In genomic region chr7:7242899-7243298, GRCh38 we compare ENCODE assay signal across 17 cellular contexts.
"Had no signal": no experiment of that assay in that cellular context is flagged by ENCODE, and none has a peak within 500 bp of the region (broad histone marks: within the 10 kb centered on the region; RNA-seq: fewer than 3 reads in every experiment).

No MANE protein-coding gene starts in this region.

- H3K27me3 Mint-ChIP-seq: dendritic cell treated with granulocyte-macrophage colony-stimulating factor and Interleukin-4, amounts not matched to agents 40 ng/mL and 50 ng/mL, for 4 days had no signal

- H3K27ac Mint-ChIP-seq: dendritic cell treated with granulocyte-macrophage colony-stimulating factor and Interleukin-4, amounts not matched to agents 40 ng/mL and 50 ng/mL, for 4 days; immature natural killer cell; nephron had no signal

- H3K4me1 Mint-ChIP-seq: nephron had no signal

- H3K4me3 Mint-ChIP-seq: dendritic cell treated with granulocyte-macrophage colony-stimulating factor and Interleukin-4, amounts not matched to agents 40 ng/mL and 50 ng/mL, for 4 days; immature natural killer cell; nephron had no signal

- DNase-seq: activated CD4-positive, alpha-beta T cell treated with anti-CD3 and anti-CD28 coated beads for 1 hour; activated CD4-positive, alpha-beta T cell treated with anti-CD3 and anti-CD28 coated beads, Interleukin-2, amount 50 U/mL, for 4 hours; activated naive CD4-positive, alpha-beta T cell; activated T-cell treated with anti-CD3 and anti-CD28 coated beads for 4 hours; aorta; effector memory CD4-positive, alpha-beta T cell; foreskin melanocyte; head of caudate nucleus; immature natural killer cell; mesendoderm; nucleus accumbens; posterior cingulate gyrus; stimulated activated CD4-positive, alpha-beta T cell treated with anti-CD3 and anti-CD28 coated beads, Interleukin-4, amount 100 ng/mL, for 24 hours; stimulated activated naive CD8-positive, alpha-beta T cell treated with anti-CD3 and anti-CD28 coated beads, Interleukin-15, Interleukin-2, amounts not matched to agents 100 U/mL and 50 U/mL, for 24 hours; trophoblast cell had no signal

- ATAC-seq: stimulated activated naive CD8-positive, alpha-beta T cell treated with anti-CD3 and anti-CD28 coated beads, Interleukin-15, Interleukin-2, amounts not matched to agents 100 U/mL and 50 U/mL, for 24 hours had no signal

- H3K9me3 Mint-ChIP-seq: dendritic cell treated with granulocyte-macrophage colony-stimulating factor and Interleukin-4, amounts not matched to agents 40 ng/mL and 50 ng/mL, for 4 days; immature natural killer cell; nephron had no signal
